In genomic region chr14:23109769-23110168, GRCh38 we compare ENCODE assay signal across 39 cellular contexts. TPM values are rescaled to one million over a fixed set of nuclear protein-coding genes. Genes with fewer than 3 reads are reported as not detected.
"Had no signal": no experiment of that assay in that cellular context is flagged by ENCODE, and none has a peak within 500 bp of the region (broad histone marks: within the 10 kb centered on the region; RNA-seq: fewer than 3 reads in every experiment).

No MANE protein-coding gene starts in this region.

- ATAC-seq: activated naive CD8-positive, alpha-beta T cell treated with anti-CD3 and anti-CD28 coated beads, Interleukin-2, amount 50 U/mL, for 24 hours; activated T-cell treated with anti-CD3 and anti-CD28 coated beads, Interleukin-2, amount 50 U/mL, for 4 hours; activated T-helper 17 cell treated with anti-CD3 and anti-CD28 coated beads, Interleukin-2, amount 50 U/mL, for 72 hours had no signal

- H3K27me3 Mint-ChIP-seq: activated naive CD4-positive, alpha-beta T cell treated with anti-CD3 and anti-CD28 coated beads, Interleukin-2, amount 50 U/mL, for 24 hours; activated naive CD8-positive, alpha-beta T cell; activated naive CD8-positive, alpha-beta T cell treated with anti-CD3 and anti-CD28 coated beads for 36 hours; activated T-cell treated with anti-CD3 and anti-CD28 coated beads, Interleukin-2, amount 50 U/mL, for 24 hours had no signal

- H3K4me3 Mint-ChIP-seq: activated naive CD4-positive, alpha-beta T cell treated with anti-CD3 and anti-CD28 coated beads for 36 hours; activated naive CD4-positive, alpha-beta T cell treated with anti-CD3 and anti-CD28 coated beads, Interleukin-2, amount 10 ng/mL, durations not matched to agents 7 days and 5 days; activated naive CD4-positive, alpha-beta T cell treated with anti-CD3 and anti-CD28 coated beads, Interleukin-2, amount 50 U/mL, for 24 hours; activated naive CD8-positive, alpha-beta T cell; activated naive CD8-positive, alpha-beta T cell treated with anti-CD3 and anti-CD28 coated beads for 36 hours; activated naive CD8-positive, alpha-beta T cell treated with anti-CD3 and anti-CD28 coated beads, Interleukin-2, amount 10 ng/mL, durations not matched to agents 7 days and 5 days; activated naive CD8-positive, alpha-beta T cell treated with anti-CD3 and anti-CD28 coated beads, Interleukin-2, amount 50 U/mL, for 24 hours; activated T-cell treated with anti-CD3 and anti-CD28 coated beads, Interleukin-2, amount 50 U/mL, for 24 hours; activated T-cell treated with anti-CD3 and anti-CD28 coated beads, Interleukin-2, amount 50 U/mL, for 4 hours; activated T-cell treated with anti-CD3 and anti-CD28 coated beads, Interleukin-2, amount 50 U/mL, for 72 hours; activated T-helper 1 cell treated with anti-CD3 and anti-CD28 coated beads, Interleukin-12 subunit alpha, Interleukin-12 subunit beta, Interleukin-2, Interleukin-4 antibody, amounts not matched to agents 30 ng/mL and 10 ng/mL and 1 ng/mL, durations not matched to agents 14 hours and 24 hours and 36 hours; activated T-helper 17 cell treated with anti-CD3 and anti-CD28 coated beads, Interleukin-2, amount 50 U/mL, for 72 hours; brain; central memory CD8-positive, alpha-beta T cell had no signal

- H3K4me3 ChIP-seq: adrenal gland, ascending aorta, body of pancreas, breast epithelium, cardiac muscle cell had no signal

- H3K9me3 Mint-ChIP-seq: activated naive CD4-positive, alpha-beta T cell treated with anti-CD3 and anti-CD28 coated beads for 36 hours; activated naive CD4-positive, alpha-beta T cell treated with anti-CD3 and anti-CD28 coated beads, Interleukin-2, amount 10 ng/mL, durations not matched to agents 7 days and 5 days; activated naive CD4-positive, alpha-beta T cell treated with anti-CD3 and anti-CD28 coated beads, Interleukin-2, amount 50 U/mL, for 24 hours; activated naive CD4-positive, alpha-beta T cell treated with anti-CD3 and anti-CD28 coated beads, Interleukin-2, amount 50 U/mL, for 72 hours; activated naive CD8-positive, alpha-beta T cell treated with anti-CD3 and anti-CD28 coated beads for 36 hours; activated naive CD8-positive, alpha-beta T cell treated with anti-CD3 and anti-CD28 coated beads, Interleukin-2, amount 10 ng/mL, durations not matched to agents 7 days and 5 days; activated naive CD8-positive, alpha-beta T cell treated with anti-CD3 and anti-CD28 coated beads, Interleukin-2, amount 50 U/mL, for 24 hours; activated T-cell treated with anti-CD3 and anti-CD28 coated beads, Interleukin-2, amount 50 U/mL, for 24 hours; activated T-cell treated with anti-CD3 and anti-CD28 coated beads, Interleukin-2, amount 50 U/mL, for 4 hours; activated T-cell treated with anti-CD3 and anti-CD28 coated beads, Interleukin-2, amount 50 U/mL, for 72 hours; activated T-helper 1 cell treated with anti-CD3 and anti-CD28 coated beads, Interleukin-12 subunit alpha, Interleukin-12 subunit beta, Interleukin-2, Interleukin-4 antibody, amounts not matched to agents 30 ng/mL and 10 ng/mL and 1 ng/mL, durations not matched to agents 14 hours and 24 hours and 36 hours; activated T-helper 17 cell treated with anti-CD3 and anti-CD28 coated beads, Interleukin-2, amount 50 U/mL, for 72 hours; activated T-helper 2 cell treated with anti-CD3 and anti-CD28 coated beads, Interferon-gamma antibody, Interleukin-2, Interleukin-4, amounts not matched to agents 10 μg/mL and 5 μg/mL and 100 μg/mL, durations not matched to agents 14 hours and 24 hours and 36 hours; central memory CD8-positive, alpha-beta T cell had no signal

- H3K27me3 ChIP-seq: adrenal gland, ascending aorta, breast epithelium, cardiac muscle cell had no signal

- H3K9me3 ChIP-seq: adrenal gland, ascending aorta, body of pancreas, breast epithelium had no signal

- H3K36me3 Mint-ChIP-seq: activated naive CD4-positive, alpha-beta T cell treated with anti-CD3 and anti-CD28 coated beads, Interleukin-2, amount 10 ng/mL, durations not matched to agents 7 days and 5 days; activated naive CD4-positive, alpha-beta T cell treated with anti-CD3 and anti-CD28 coated beads, Interleukin-2, amount 50 U/mL, for 72 hours; activated naive CD8-positive, alpha-beta T cell; activated naive CD8-positive, alpha-beta T cell treated with anti-CD3 and anti-CD28 coated beads for 36 hours; brain had no signal

- H3K27ac Mint-ChIP-seq: activated naive CD4-positive, alpha-beta T cell treated with anti-CD3 and anti-CD28 coated beads for 36 hours; activated naive CD4-positive, alpha-beta T cell treated with anti-CD3 and anti-CD28 coated beads, Interleukin-2, amount 10 ng/mL, durations not matched to agents 7 days and 5 days; activated naive CD4-positive, alpha-beta T cell treated with anti-CD3 and anti-CD28 coated beads, Interleukin-2, amount 50 U/mL, for 24 hours; activated naive CD4-positive, alpha-beta T cell treated with anti-CD3 and anti-CD28 coated beads, Interleukin-2, amount 50 U/mL, for 72 hours; activated naive CD8-positive, alpha-beta T cell; activated naive CD8-positive, alpha-beta T cell treated with anti-CD3 and anti-CD28 coated beads for 36 hours; activated naive CD8-positive, alpha-beta T cell treated with anti-CD3 and anti-CD28 coated beads, Interleukin-2, amount 10 ng/mL, durations not matched to agents 7 days and 5 days; activated naive CD8-positive, alpha-beta T cell treated with anti-CD3 and anti-CD28 coated beads, Interleukin-2, amount 50 U/mL, for 24 hours; activated T-cell treated with anti-CD3 and anti-CD28 coated beads, Interleukin-2, amount 50 U/mL, for 24 hours; activated T-cell treated with anti-CD3 and anti-CD28 coated beads, Interleukin-2, amount 50 U/mL, for 72 hours; activated T-helper 1 cell treated with anti-CD3 and anti-CD28 coated beads, Interleukin-12 subunit alpha, Interleukin-12 subunit beta, Interleukin-2, Interleukin-4 antibody, amounts not matched to agents 30 ng/mL and 10 ng/mL and 1 ng/mL, durations not matched to agents 14 hours and 24 hours and 36 hours; activated T-helper 17 cell treated with anti-CD3 and anti-CD28 coated beads, Interleukin-2, amount 50 U/mL, for 72 hours; activated T-helper 2 cell treated with anti-CD3 and anti-CD28 coated beads, Interferon-gamma antibody, Interleukin-2, Interleukin-4, amounts not matched to agents 10 μg/mL and 5 μg/mL and 100 μg/mL, durations not matched to agents 14 hours and 24 hours and 36 hours; brain had no signal

- H3K27ac ChIP-seq: adrenal gland, ascending aorta, body of pancreas, brain microvascular endothelial cell, breast epithelium, cardiac muscle cell had no signal

- H3K36me3 ChIP-seq: adrenal gland, ascending aorta, brain microvascular endothelial cell, breast epithelium, cardiac muscle cell had no signal

- DNase-seq: activated effector memory CD4-positive, alpha-beta T cell treated with anti-CD3 and anti-CD28 coated beads, Interleukin-2, amount 50 U/mL, for 16 hours; activated effector memory CD4-positive, alpha-beta T cell treated with Interleukin-2 at 50 U/mL for 16 hours; activated gamma-delta T cell; activated gamma-delta T cell treated with Interleukin-2 at 50 U/mL for 16 hours; activated naive CD4-positive, alpha-beta T cell; activated naive CD4-positive, alpha-beta T cell treated with anti-CD3 and anti-CD28 coated beads, Interleukin-2, amount 50 U/mL, for 16 hours; activated naive CD4-positive, alpha-beta T cell treated with Interleukin-2 at 50 U/mL for 16 hours; activated naive CD8-positive, alpha-beta T cell treated with anti-CD3 and anti-CD28 coated beads for 36 hours; activated naive CD8-positive, alpha-beta T cell treated with anti-CD3 and anti-CD28 coated beads, Interleukin-2, amount 10 ng/mL, durations not matched to agents 7 days and 5 days; activated naive CD8-positive, alpha-beta T cell treated with anti-CD3 and anti-CD28 coated beads, Interleukin-2, amount 50 U/mL, for 24 hours; activated T-cell treated with anti-CD3 and anti-CD28 coated beads, Interleukin-2, amount 50 U/mL, for 24 hours; activated T-cell treated with anti-CD3 and anti-CD28 coated beads, Interleukin-2, amount 50 U/mL, for 4 hours; activated T-cell treated with anti-CD3 and anti-CD28 coated beads, Interleukin-2, amount 50 U/mL, for 48 hours; activated T-cell treated with anti-CD3 and anti-CD28 coated beads, Interleukin-2, amount 50 U/mL, for 72 hours; amygdala; caudate nucleus; central memory CD4-positive, alpha-beta T cell; cerebellar nuclear complex had no signal

- H3K4me1 Mint-ChIP-seq: activated naive CD4-positive, alpha-beta T cell treated with anti-CD3 and anti-CD28 coated beads, Interleukin-2, amount 50 U/mL, for 24 hours; activated naive CD8-positive, alpha-beta T cell treated with anti-CD3 and anti-CD28 coated beads, Interleukin-2, amount 50 U/mL, for 24 hours; central memory CD8-positive, alpha-beta T cell had no signal

- H3K4me1 ChIP-seq: body of pancreas had no signal

RNA-seq across cellular contexts. Expression of gene CIROP, which starts 5.0 kb away (rescaled TPM):
- total RNA-seq: activated naive CD4-positive, alpha-beta T cell treated with anti-CD3 and anti-CD28 coated beads for 36 hours; activated naive CD4-positive, alpha-beta T cell treated with anti-CD3 and anti-CD28 coated beads, Interleukin-2, amount 50 U/mL, for 72 hours; activated naive CD8-positive, alpha-beta T cell treated with anti-CD3 and anti-CD28 coated beads for 36 hours; activated naive CD8-positive, alpha-beta T cell treated with anti-CD3 and anti-CD28 coated beads, Interleukin-2, amount 10 ng/mL, durations not matched to agents 7 days and 5 days; activated T-cell treated with anti-CD3 and anti-CD28 coated beads, Interleukin-2, amount 50 U/mL, for 4 hours; activated T-cell treated with anti-CD3 and anti-CD28 coated beads, Interleukin-2, amount 50 U/mL, for 72 hours; activated T-helper 1 cell treated with anti-CD3 and anti-CD28 coated beads, Interleukin-12 subunit alpha, Interleukin-12 subunit beta, Interleukin-2, Interleukin-4 antibody, amounts not matched to agents 30 ng/mL and 10 ng/mL and 1 ng/mL, durations not matched to agents 14 hours and 24 hours and 36 hours; activated T-helper 17 cell treated with anti-CD3 and anti-CD28 coated beads, Interleukin-2, amount 50 U/mL, for 72 hours; activated T-helper 2 cell treated with anti-CD3 and anti-CD28 coated beads, Interferon-gamma antibody, Interleukin-2, Interleukin-4, amounts not matched to agents 10 μg/mL and 5 μg/mL and 100 μg/mL, durations not matched to agents 14 hours and 24 hours and 36 hours; adrenal gland; ascending aorta; astrocyte; body of pancreas; breast epithelium; bronchial epithelial cell; cardiac septum; cerebellum; chondrocyte had no signal

RNA-seq across cellular contexts. Expression of gene CEBPE, which starts 9.3 kb away (rescaled TPM):
- total RNA-seq: activated T-cell treated with anti-CD3 and anti-CD28 coated beads, Interleukin-2, amount 50 U/mL, for 4 hours; activated T-helper 1 cell treated with anti-CD3 and anti-CD28 coated beads, Interleukin-12 subunit alpha, Interleukin-12 subunit beta, Interleukin-2, Interleukin-4 antibody, amounts not matched to agents 30 ng/mL and 10 ng/mL and 1 ng/mL, durations not matched to agents 14 hours and 24 hours and 36 hours; activated T-helper 17 cell treated with anti-CD3 and anti-CD28 coated beads, Interleukin-2, amount 50 U/mL, for 72 hours; activated T-helper 2 cell treated with anti-CD3 and anti-CD28 coated beads, Interferon-gamma antibody, Interleukin-2, Interleukin-4, amounts not matched to agents 10 μg/mL and 5 μg/mL and 100 μg/mL, durations not matched to agents 14 hours and 24 hours and 36 hours; ascending aorta; astrocyte; body of pancreas; bronchial epithelial cell; cardiac muscle cell; cardiac septum; cerebellum; chondrocyte had no signal
